In genomic region chr6:12008366-12009179, GRCh38 we compare ENCODE assay signal across 8 cellular contexts. TPM values are rescaled to one million over a fixed set of nuclear protein-coding genes. Genes with fewer than 3 reads are reported as not detected.
A peak's percentile ranks its signal among the peaks of the same experiment; 100 is the strongest.
DNase-seq lines count a peak whose midpoint lies in the region; ATAC-seq and TF ChIP-seq lines count a peak whose summit lies in the region.

No MANE protein-coding gene starts in this region.

- TF ChIP-seq CTCF in astrocyte of the cerebellum (IDR thresholded peaks at IDR 0.05; ENCODE audit: low read depth, low read length, missing control alignments): no peak

- peak overlapping the region; percentile 56 for H3K4me3 ChIP-seq in astrocyte of the cerebellum (ENCODE audit: low read depth, low read length)

- peak; percentile 29 for ATAC-seq in HG02610 (IDR thresholded peaks at IDR 0.05; ENCODE audit: unreplicated experiment)
- peak; percentile 48 for ATAC-seq in sciatic nerve

- intact Hi-C loops in sciatic nerve (cut with DNase I): no loop called here

- in situ Hi-C loops in astrocyte of the cerebellum (cut with HindIII; ENCODE audit: low sequenced_read_pairs): no loop called here

- peak; percentile 41 for TF ChIP-seq POLR2A in GM10847 (IDR thresholded peaks at IDR 0.05; ENCODE audit: extremely low read depth, insufficient read length)

- DNase-seq in NCI-H1694 treated with DMSO at 0.1 percent for 48 hours (lab: John Stamatoyannopoulos, UW) (peak; percentile 7), T1000 (lab: John Stamatoyannopoulos, UW) (peak; percentile 51), astrocyte of the cerebellum (ENCODE audit: low read depth) (no peak), hypothalamus (lab: John Stamatoyannopoulos, UW) (peak in 50 of 51 donors; percentile 3 to 86 (median 59)), sciatic nerve (ENCODE audit: low spot score) (peak; percentile 91), middle frontal gyrus (ENCODE audit: extremely low spot score, low spot score) (no peak)

RNA-seq across cellular contexts. Expression of gene HIVEP1, which starts 3.5 kb away (rescaled TPM):
- 48.6 TPM for total RNA-seq in sciatic nerve

Comparison
In these comparisons a context has a peak if more than half of its experiments do, and no peak if none do; other contexts are left out.
1. DNase-seq: peak in NCI-H1694 treated with DMSO at 0.1 percent for 48 hours (single experiment), T1000 (single experiment), hypothalamus (50 of 51) and sciatic nerve (single experiment); none in astrocyte of the cerebellum (single experiment) and middle frontal gyrus (single experiment).